ENCODE assay signal across 1 cellular context in the genomic region with DNA sequence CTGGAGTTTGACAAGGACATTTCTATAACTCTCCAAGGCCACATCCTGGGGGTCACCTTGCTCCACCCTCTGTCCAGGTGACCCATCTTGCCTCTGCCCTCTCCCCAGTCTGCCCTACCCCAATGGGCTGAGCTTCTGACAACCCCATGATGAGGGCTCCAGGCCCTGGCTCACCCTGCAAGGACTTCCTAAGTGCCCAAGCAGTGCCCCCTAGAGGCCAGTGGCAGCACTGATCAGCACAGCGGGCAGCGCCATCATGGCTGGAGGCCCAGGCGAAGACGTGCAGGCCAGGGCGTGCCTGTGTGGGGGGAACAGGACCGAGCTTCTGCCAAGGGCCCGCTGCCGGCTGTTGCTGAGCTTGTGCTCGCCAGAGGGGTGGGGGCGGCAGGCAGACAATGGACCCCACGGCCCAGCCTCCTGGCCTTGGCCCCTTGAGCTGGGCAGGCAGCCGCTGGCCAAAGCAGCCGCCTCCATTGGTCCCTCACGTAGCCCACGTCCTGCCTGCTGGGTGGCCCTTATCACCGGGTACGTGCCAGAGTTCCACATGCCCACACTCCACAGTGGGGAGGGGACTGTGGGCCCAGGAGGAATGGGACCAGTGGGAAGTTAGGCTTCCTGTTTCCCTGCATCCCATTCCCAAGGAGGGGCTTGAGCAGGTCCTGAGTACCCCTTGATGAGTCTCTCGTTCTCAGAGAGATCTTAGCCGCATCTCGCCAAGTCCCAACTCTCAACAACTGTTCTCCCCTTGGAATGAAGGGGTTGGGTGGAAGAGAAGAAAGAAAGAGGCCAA.
A peak's percentile ranks its signal among the peaks of the same experiment; 100 is the strongest.
TF ChIP-seq lines count a peak whose summit lies in the region.

No MANE protein-coding gene starts in this region.

TF ChIP-seq in HepG2, 621 proteins besides CTCF, POLR2A, EP300 and RAD21 (continued from another document and continues in another):
- TF ChIP-seq ZNF646 (CRISPR knock-in tag; IDR thresholded peaks at IDR 0.05): no peak
- no peak for TF ChIP-seq ZNF101 (CRISPR knock-in tag; IDR thresholded peaks at IDR 0.05; ENCODE audit: borderline replicate concordance, low read depth)
- TF ChIP-seq ZNF24 (IDR thresholded peaks at IDR 0.05): no peak
- TF ChIP-seq PPARG (CRISPR knock-in tag; conservative IDR thresholded peaks at IDR 0.05): no peak
- TF ChIP-seq, protein P1, sequence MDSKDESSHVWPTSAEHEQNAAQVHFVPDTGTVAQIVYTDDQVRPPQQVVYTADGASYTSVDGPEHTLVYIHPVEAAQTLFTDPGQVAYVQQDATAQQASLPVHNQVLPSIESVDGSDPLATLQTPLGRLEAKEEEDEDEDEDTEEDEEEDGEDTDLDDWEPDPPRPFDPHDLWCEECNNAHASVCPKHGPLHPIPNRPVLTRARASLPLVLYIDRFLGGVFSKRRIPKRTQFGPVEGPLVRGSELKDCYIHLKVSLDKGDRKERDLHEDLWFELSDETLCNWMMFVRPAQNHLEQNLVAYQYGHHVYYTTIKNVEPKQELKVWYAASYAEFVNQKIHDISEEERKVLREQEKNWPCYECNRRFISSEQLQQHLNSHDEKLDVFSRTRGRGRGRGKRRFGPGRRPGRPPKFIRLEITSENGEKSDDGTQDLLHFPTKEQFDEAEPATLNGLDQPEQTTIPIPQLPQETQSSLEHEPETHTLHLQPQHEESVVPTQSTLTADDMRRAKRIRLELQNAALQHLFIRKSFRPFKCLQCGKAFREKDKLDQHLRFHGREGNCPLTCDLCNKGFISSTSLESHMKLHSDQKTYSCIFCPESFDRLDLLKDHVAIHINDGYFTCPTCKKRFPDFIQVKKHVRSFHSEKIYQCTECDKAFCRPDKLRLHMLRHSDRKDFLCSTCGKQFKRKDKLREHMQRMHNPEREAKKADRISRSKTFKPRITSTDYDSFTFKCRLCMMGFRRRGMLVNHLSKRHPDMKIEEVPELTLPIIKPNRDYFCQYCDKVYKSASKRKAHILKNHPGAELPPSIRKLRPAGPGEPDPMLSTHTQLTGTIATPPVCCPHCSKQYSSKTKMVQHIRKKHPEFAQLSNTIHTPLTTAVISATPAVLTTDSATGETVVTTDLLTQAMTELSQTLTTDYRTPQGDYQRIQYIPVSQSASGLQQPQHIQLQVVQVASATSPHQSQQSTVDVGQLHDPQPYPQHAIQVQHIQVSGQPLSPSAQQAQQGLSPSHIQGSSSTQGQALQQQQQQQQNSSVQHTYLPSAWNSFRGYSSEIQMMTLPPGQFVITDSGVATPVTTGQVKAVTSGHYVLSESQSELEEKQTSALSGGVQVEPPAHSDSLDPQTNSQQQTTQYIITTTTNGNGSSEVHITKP (CRISPR knock-in tag; IDR thresholded peaks at IDR 0.05; ENCODE audit: low read depth): peak; percentile 54; the same call in 1 of the 2 replicates
- no peak for TF ChIP-seq RBFOX2 (IDR thresholded peaks at IDR 0.05; ENCODE audit: low read depth, low read length)
- peak; percentile 28; the same call in 1 of the 2 replicates for TF ChIP-seq NFKBIZ (CRISPR knock-in tag; IDR thresholded peaks at IDR 0.05)
- TF ChIP-seq ZSCAN12 (CRISPR knock-in tag; IDR thresholded peaks at IDR 0.05): no peak
- 0 out of 2 replicates have a peak, but pooled peaks have one; percentile 53 for TF ChIP-seq ZNF414 (CRISPR knock-in tag; IDR thresholded peaks at IDR 0.05)
- TF ChIP-seq NFATC3 (CRISPR knock-in tag; IDR thresholded peaks at IDR 0.05): no peak
- no peak for TF ChIP-seq RERE (CRISPR knock-in tag; IDR thresholded peaks at IDR 0.05; ENCODE audit: low read depth)
- no peak; the same call in 1 of the 2 replicates for TF ChIP-seq KDM2A (CRISPR knock-in tag; IDR thresholded peaks at IDR 0.05; ENCODE audit: borderline replicate concordance, low read depth)
- no peak for TF ChIP-seq ZNF691 (CRISPR knock-in tag; IDR thresholded peaks at IDR 0.05; ENCODE audit: borderline replicate concordance, low read depth)
- no peak for TF ChIP-seq ATF7 (IDR thresholded peaks at IDR 0.05)
- no peak for TF ChIP-seq ATF7 (CRISPR knock-in tag; IDR thresholded peaks at IDR 0.05)
- no peak for TF ChIP-seq RFX3 (CRISPR knock-in tag; IDR thresholded peaks at IDR 0.05)
- no peak for TF ChIP-seq TEAD2 (CRISPR knock-in tag; IDR thresholded peaks at IDR 0.05)
- TF ChIP-seq ZBTB14 (CRISPR knock-in tag; IDR thresholded peaks at IDR 0.05): no peak
- no peak for TF ChIP-seq REL (CRISPR knock-in tag; conservative IDR thresholded peaks at IDR 0.05)
- TF ChIP-seq HCFC1 (IDR thresholded peaks at IDR 0.05; ENCODE audit: low read depth, low read length): no peak
- no peak for TF ChIP-seq NFYC (CRISPR knock-in tag; IDR thresholded peaks at IDR 0.05)
- TF ChIP-seq TBL1XR1 (IDR thresholded peaks at IDR 0.05; ENCODE audit: borderline replicate concordance, low read length, partially characterized antibody): no peak
- TF ChIP-seq ZNF350 (CRISPR knock-in tag; IDR thresholded peaks at IDR 0.05; ENCODE audit: borderline replicate concordance, low read depth): no peak
- peak; percentile 85 for TF ChIP-seq YY1 (IDR thresholded peaks at IDR 0.05; ENCODE audit: insufficient read depth, insufficient replicate concordance, low read depth, low read length)
- TF ChIP-seq DR1 (CRISPR knock-in tag; IDR thresholded peaks at IDR 0.05): no peak
- no peak for TF ChIP-seq MBD4 (IDR thresholded peaks at IDR 0.05; ENCODE audit: borderline replicate concordance, low read length)
- no peak for TF ChIP-seq SALL2 (CRISPR knock-in tag; IDR thresholded peaks at IDR 0.05)
- TF ChIP-seq FOXP1 (IDR thresholded peaks at IDR 0.05): no peak
- no peak for TF ChIP-seq FOXP1 (CRISPR knock-in tag; IDR thresholded peaks at IDR 0.05)
- TF ChIP-seq HOXA7 (CRISPR knock-in tag; IDR thresholded peaks at IDR 0.05): no peak
- no peak for TF ChIP-seq ZNF615 (CRISPR knock-in tag; IDR thresholded peaks at IDR 0.05; ENCODE audit: borderline replicate concordance)
- TF ChIP-seq STAT6 (CRISPR knock-in tag; IDR thresholded peaks at IDR 0.05; ENCODE audit: borderline replicate concordance): no peak
- TF ChIP-seq SAP130 (CRISPR knock-in tag; IDR thresholded peaks at IDR 0.05; ENCODE audit: low read depth): peak; percentile 63
- TF ChIP-seq PCBP1 (IDR thresholded peaks at IDR 0.05; ENCODE audit: borderline replicate concordance, low read depth, low read length): no peak
